ENCODE assay signal across 28 cellular contexts in the genomic region with DNA sequence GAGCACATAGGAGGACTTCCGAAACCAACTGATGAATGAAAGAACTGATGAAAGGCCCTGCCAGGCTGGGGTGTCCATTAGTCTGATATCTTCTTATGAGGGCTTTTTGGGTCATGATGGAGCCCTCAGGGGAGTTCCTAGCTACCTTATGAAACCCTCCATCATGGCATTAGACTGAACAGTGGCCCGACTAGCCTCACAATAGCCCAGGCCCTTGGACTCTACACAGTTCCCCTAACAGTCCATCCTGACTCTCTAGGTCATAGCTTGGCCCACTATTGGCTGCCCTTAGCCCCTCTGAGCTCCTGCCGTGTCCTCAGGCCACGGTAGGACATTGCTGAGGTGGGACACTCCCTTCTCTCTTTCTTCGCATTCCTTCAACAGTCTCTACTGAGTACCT.
"Had no signal": no experiment of that assay in that cellular context is flagged by ENCODE, and none has a peak within 500 bp of the region (broad histone marks: within the 10 kb centered on the region; RNA-seq: fewer than 3 reads in every experiment).

No MANE protein-coding gene starts in this region.

- H3K4me3 Mint-ChIP-seq: stimulated activated effector memory CD8-positive, alpha-beta T cell treated with anti-CD3 and anti-CD28 coated beads, Interleukin-12 subunit alpha, Interleukin-12 subunit beta, amount 100 ng/mL, for 72 hours; stimulated activated memory B cell treated with anti-CD40 and anti-IgM and Interleukin-4, amounts not matched to agents 10 μg/mL and 1 μg/mL and 100 μg/mL, for 72 hours; stimulated activated naive B cell treated with anti-CD40 and anti-IgM and Interleukin-4, amounts not matched to agents 10 μg/mL and 1 μg/mL and 100 μg/mL, for 72 hours; stimulated activated naive CD8-positive, alpha-beta T cell treated with anti-CD3 and anti-CD28 coated beads, Interleukin-15, amount 100 ng/mL, for 72 hours; stimulated activated naive CD8-positive, alpha-beta T cell treated with anti-CD3 and anti-CD28 coated beads, Interleukin-15, Interleukin-2, amounts not matched to agents 100 ng/mL and 50 ng/mL, for 24 hours; type B pancreatic cell had no signal

- ATAC-seq: stimulated activated effector memory CD8-positive, alpha-beta T cell treated with anti-CD3 and anti-CD28 coated beads, Interleukin-12 subunit alpha, Interleukin-12 subunit beta, amount 100 ng/mL, for 72 hours; stimulated activated naive B cell treated with anti-CD40 and anti-IgM and Interleukin-4, amounts not matched to agents 10 μg/mL and 1 μg/mL and 100 μg/mL, for 72 hours; stimulated activated naive CD8-positive, alpha-beta T cell treated with anti-CD3 and anti-CD28 coated beads, Interleukin-15, amount 100 ng/mL, for 72 hours; stimulated activated naive CD8-positive, alpha-beta T cell treated with anti-CD3 and anti-CD28 coated beads, Interleukin-15, Interleukin-2, amounts not matched to agents 100 U/mL and 50 U/mL, for 24 hours had no signal

- H3K36me3 ChIP-seq: stomach, suprapubic skin, thoracic aorta, thyroid gland, tibial artery, tibial nerve, transverse colon, upper lobe of left lung, upper lobe of right lung, uterus, vagina had no signal

- H3K4me1 ChIP-seq: stomach, suprapubic skin, testis, thyroid gland, tibial artery, tibial nerve, transverse colon, upper lobe of left lung, upper lobe of right lung, uterus, vagina had no signal

- H3K27ac ChIP-seq: stomach, suprapubic skin, testis, thoracic aorta, thyroid gland, tibial artery, tibial nerve, transverse colon, upper lobe of left lung, upper lobe of right lung, uterus, vagina had no signal

- DNase-seq: stimulated activated CD4-positive, alpha-beta T cell treated with anti-CD3 and anti-CD28 coated beads, Interleukin-2, amount 100 ng/mL, for 48 hours; stimulated activated CD4-positive, alpha-beta T cell treated with anti-CD3 and anti-CD28 coated beads, Interleukin-4, amount 100 ng/mL, for 1 hour; stimulated activated CD4-positive, alpha-beta T cell treated with anti-CD3 and anti-CD28 coated beads, Interleukin-4, amount 100 ng/mL, for 24 hours; stimulated activated CD4-positive, alpha-beta T cell treated with anti-CD3 and anti-CD28 coated beads, Interleukin-4, amount 100 ng/mL, for 4 hours; stimulated activated CD8-positive, alpha-beta memory T cell treated with anti-CD3 and anti-CD28 coated beads, Interleukin-4, amount 100 ng/mL, for 48 hours; stimulated activated naive B cell treated with anti-CD40 and anti-IgM and Interleukin-4, amounts not matched to agents 10 μg/mL and 1 μg/mL and 100 μg/mL, for 72 hours; stimulated activated naive CD4-positive, alpha-beta T cell; stimulated activated naive CD4-positive, alpha-beta T cell treated with Interleukin-2 at 50 U/mL for 16 hours; stimulated activated naive CD8-positive, alpha-beta T cell treated with anti-CD3 and anti-CD28 coated beads, Interleukin-15, amount 100 ng/mL, for 72 hours; stimulated activated naive CD8-positive, alpha-beta T cell treated with anti-CD3 and anti-CD28 coated beads, Interleukin-15, Interleukin-2, amounts not matched to agents 100 U/mL and 50 U/mL, for 24 hours; stomach; substantia nigra; testis; thyroid gland; tibial artery; transverse colon; trophoblast cell; upper lobe of right lung; uterus had no signal

- H3K4me3 ChIP-seq: stomach, suprapubic skin, testis, thoracic aorta, thyroid gland, tibial artery, tibial nerve, transverse colon, upper lobe of left lung, upper lobe of right lung, uterus, vagina had no signal

- H3K9me3 Mint-ChIP-seq: type B pancreatic cell had no signal

- H3K27ac Mint-ChIP-seq: stimulated activated effector memory CD8-positive, alpha-beta T cell treated with anti-CD3 and anti-CD28 coated beads, Interleukin-12 subunit alpha, Interleukin-12 subunit beta, amount 100 ng/mL, for 72 hours; stimulated activated memory B cell treated with anti-CD40 and anti-IgM and Interleukin-4, amounts not matched to agents 10 μg/mL and 1 μg/mL and 100 μg/mL, for 72 hours; stimulated activated naive B cell treated with anti-CD40 and anti-IgM and Interleukin-4, amounts not matched to agents 10 μg/mL and 1 μg/mL and 100 μg/mL, for 72 hours; stimulated activated naive CD8-positive, alpha-beta T cell treated with anti-CD3 and anti-CD28 coated beads, Interleukin-15, amount 100 ng/mL, for 72 hours; stimulated activated naive CD8-positive, alpha-beta T cell treated with anti-CD3 and anti-CD28 coated beads, Interleukin-15, Interleukin-2, amounts not matched to agents 100 ng/mL and 50 ng/mL, for 24 hours; type B pancreatic cell had no signal

- H3K9me3 ChIP-seq: stomach, suprapubic skin, testis, thoracic aorta, thyroid gland, tibial artery, transverse colon, upper lobe of left lung, upper lobe of right lung, uterus, vagina had no signal

- H3K36me3 Mint-ChIP-seq: stimulated activated effector memory CD8-positive, alpha-beta T cell treated with anti-CD3 and anti-CD28 coated beads, Interleukin-12 subunit alpha, Interleukin-12 subunit beta, amount 100 ng/mL, for 72 hours; stimulated activated memory B cell treated with anti-CD40 and anti-IgM and Interleukin-4, amounts not matched to agents 10 μg/mL and 1 μg/mL and 100 μg/mL, for 72 hours; stimulated activated naive B cell treated with anti-CD40 and anti-IgM and Interleukin-4, amounts not matched to agents 10 μg/mL and 1 μg/mL and 100 μg/mL, for 72 hours; type B pancreatic cell had no signal

- H3K4me1 Mint-ChIP-seq: stimulated activated effector memory CD8-positive, alpha-beta T cell treated with anti-CD3 and anti-CD28 coated beads, Interleukin-12 subunit alpha, Interleukin-12 subunit beta, amount 100 ng/mL, for 72 hours; stimulated activated memory B cell treated with anti-CD40 and anti-IgM and Interleukin-4, amounts not matched to agents 10 μg/mL and 1 μg/mL and 100 μg/mL, for 72 hours; stimulated activated naive B cell treated with anti-CD40 and anti-IgM and Interleukin-4, amounts not matched to agents 10 μg/mL and 1 μg/mL and 100 μg/mL, for 72 hours; stimulated activated naive CD8-positive, alpha-beta T cell treated with anti-CD3 and anti-CD28 coated beads, Interleukin-15, amount 100 ng/mL, for 72 hours had no signal

- H3K27me3 ChIP-seq: stomach, suprapubic skin, testis, thyroid gland, tibial artery, tibial nerve, transverse colon, upper lobe of left lung, upper lobe of right lung, uterus, vagina had no signal

- H3K27me3 Mint-ChIP-seq: stimulated activated memory B cell treated with anti-CD40 and anti-IgM and Interleukin-4, amounts not matched to agents 10 μg/mL and 1 μg/mL and 100 μg/mL, for 72 hours; stimulated activated naive B cell treated with anti-CD40 and anti-IgM and Interleukin-4, amounts not matched to agents 10 μg/mL and 1 μg/mL and 100 μg/mL, for 72 hours; stimulated activated naive CD8-positive, alpha-beta T cell treated with anti-CD3 and anti-CD28 coated beads, Interleukin-15, amount 100 ng/mL, for 72 hours; stimulated activated naive CD8-positive, alpha-beta T cell treated with anti-CD3 and anti-CD28 coated beads, Interleukin-15, Interleukin-2, amounts not matched to agents 100 ng/mL and 50 ng/mL, for 24 hours had no signal
